ENCODE assay signal across 10 cellular contexts in the genomic region with DNA sequence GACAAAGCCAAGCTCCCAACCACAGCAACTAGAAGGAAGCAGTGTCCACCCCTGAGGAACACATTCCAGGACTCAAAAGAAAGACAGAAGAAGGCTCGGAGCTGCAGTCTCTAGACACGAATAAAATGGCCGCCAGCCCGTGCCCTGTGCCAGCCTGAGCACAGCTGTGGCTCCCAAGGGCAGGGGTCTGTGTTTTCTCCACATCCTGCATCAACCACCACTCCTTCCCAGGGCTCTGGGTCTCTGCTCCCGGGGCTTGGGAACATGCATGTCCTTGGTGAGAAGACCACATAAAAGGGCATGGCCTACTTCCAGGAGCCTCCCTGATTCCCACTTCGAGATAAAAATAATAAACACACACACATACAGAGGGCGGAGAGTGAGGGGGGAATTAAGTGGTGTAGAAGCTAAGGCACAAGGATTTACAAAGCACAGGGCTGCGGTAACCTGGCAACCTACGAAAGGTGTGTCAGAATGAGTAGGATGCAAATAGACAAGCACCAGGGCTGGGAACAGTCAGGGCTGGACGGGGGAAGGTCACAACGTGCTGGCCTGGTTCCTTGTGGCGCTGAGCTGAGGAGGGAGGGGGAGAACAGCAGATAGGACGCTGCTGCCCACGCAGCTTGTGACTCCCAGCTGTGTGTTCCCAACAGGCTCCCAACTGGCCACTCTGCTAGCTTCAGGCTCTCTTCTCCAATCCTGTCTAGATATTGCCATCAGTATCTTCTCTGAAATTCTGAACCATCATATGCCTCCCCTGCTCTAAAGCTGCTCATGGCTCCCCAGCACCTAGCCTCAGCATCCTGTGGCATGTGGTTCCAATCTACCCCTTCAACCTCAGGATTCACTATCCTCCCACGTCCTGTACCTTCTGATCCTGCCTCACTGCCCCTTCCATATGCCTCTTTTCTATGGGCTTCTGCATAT.
A peak's percentile ranks its signal among the peaks of the same experiment; 100 is the strongest.
DNase-seq lines count a peak whose midpoint lies in the region; ATAC-seq and TF ChIP-seq lines count a peak whose summit lies in the region.
"Had no signal": no experiment of that assay in that cellular context is flagged by ENCODE, and none has a peak within 500 bp of the region (broad histone marks: within the 10 kb centered on the region; RNA-seq: fewer than 3 reads in every experiment).

No MANE protein-coding gene starts in this region.

- peaks cover 25% of the 10 kb centered on the region for H3K36me3 Mint-ChIP-seq in activated CD4-positive, alpha-beta T cell treated with anti-CD3 and anti-CD28 coated beads for 36 hours (ENCODE audit: low read depth)
- H3K36me3 Mint-ChIP-seq in naive thymus-derived CD4-positive, alpha-beta T cell, result peaks cover 0 to 16% (median 0%) of the 10 kb centered on the region in 5 donors
- H3K36me3 Mint-ChIP-seq in type B pancreatic cell (no peaks in the 10 kb centered on the region), CD14-positive monocyte (peaks cover 51 to 52% of the 10 kb centered on the region in 2 donors)

- no peaks in the 10 kb centered on the region for H3K27me3 ChIP-seq in esophagus muscularis mucosa
- no peaks in the 10 kb centered on the region for H3K27me3 ChIP-seq in naive thymus-derived CD4-positive, alpha-beta T cell (ENCODE audit: control insufficient read depth in 2 of 2, insufficient read depth in 2 of 2, low read length in 2 of 2)

- H3K4me3 ChIP-seq in esophagus muscularis mucosa, result no peak overlapping the region
- H3K4me3 ChIP-seq in naive thymus-derived CD4-positive, alpha-beta T cell (ENCODE audit: low read length), result no peak overlapping the region

- POLR2A ChIA-PET in activated CD4-positive, alpha-beta T cell treated with anti-CD3 and anti-CD28 coated beads for 36 hours (lab: Charles Lee), result interaction anchor here (1.3 kb wide), 1 partner anchor 12 kb away, joined by 4 read pairs; no protein-coding TSS in a partner anchor
- POLR2A ChIA-PET in naive thymus-derived CD4-positive, alpha-beta T cell (lab: Charles Lee), result interaction anchor here (0.8 to 1.4 kb wide), 6 partner anchors 9 to 36 kb away, joined by 3 to 9 read pairs (median 4); no protein-coding TSS in a partner anchor

- ATAC-seq in activated CD4-positive, alpha-beta T cell treated with anti-CD3 and anti-CD28 coated beads for 36 hours, result peak; percentile 31
- no peak for ATAC-seq in naive thymus-derived CD4-positive, alpha-beta T cell
- ATAC-seq in GM18858 (IDR thresholded peaks at IDR 0.05; ENCODE audit: unreplicated experiment), result no peak

- no peaks in the 10 kb centered on the region for H3K9me3 Mint-ChIP-seq in activated CD4-positive, alpha-beta T cell treated with anti-CD3 and anti-CD28 coated beads for 36 hours (ENCODE audit: low read depth)
- no peaks in the 10 kb centered on the region for H3K9me3 Mint-ChIP-seq in naive thymus-derived CD4-positive, alpha-beta T cell
- H3K9me3 Mint-ChIP-seq in type B pancreatic cell (no peaks in the 10 kb centered on the region), CD14-positive monocyte (no peaks in the 10 kb centered on the region)

- peaks cover 73 to 96% (median 91%) of the 10 kb centered on the region in 4 donors for H3K4me1 ChIP-seq in esophagus muscularis mucosa
- peaks cover 9 to 67% of the 10 kb centered on the region in 2 donors for H3K4me1 ChIP-seq in naive thymus-derived CD4-positive, alpha-beta T cell (ENCODE audit: control insufficient read depth in 2 of 2, insufficient read depth in 2 of 2, low read length in 2 of 2)

- H3K4me3 Mint-ChIP-seq in activated CD4-positive, alpha-beta T cell treated with anti-CD3 and anti-CD28 coated beads for 36 hours, result no peak overlapping the region
- H3K4me3 Mint-ChIP-seq in naive thymus-derived CD4-positive, alpha-beta T cell, result peak overlapping the region in 7 of 10 donors; percentile 4 to 41 (median 20)
- no peak overlapping the region for H3K4me3 Mint-ChIP-seq in type B pancreatic cell
- no peak overlapping the region for H3K4me3 Mint-ChIP-seq in CD14-positive monocyte

- peaks cover 0 to 9% (median 3%) of the 10 kb centered on the region in 4 donors for H3K36me3 ChIP-seq in esophagus muscularis mucosa
- peaks cover 0 to 19% (median 0%) of the 10 kb centered on the region in 3 experiments for H3K36me3 ChIP-seq in naive thymus-derived CD4-positive, alpha-beta T cell (ENCODE audit: control insufficient read depth in 2 of 3, insufficient read depth in 3 of 3, low read length in 3 of 3)

- no peak for TF ChIP-seq CTCF in esophagus muscularis mucosa (IDR thresholded peaks at IDR 0.05)
- no peak for TF ChIP-seq CTCF in type B pancreatic cell (conservative IDR thresholded peaks at IDR 0.05)
- TF ChIP-seq CTCF in CD14-positive monocyte (IDR thresholded peaks at IDR 0.05), result no peak

- no peaks in the 10 kb centered on the region for H3K27me3 Mint-ChIP-seq in activated CD4-positive, alpha-beta T cell treated with anti-CD3 and anti-CD28 coated beads for 36 hours
- no peaks in the 10 kb centered on the region for H3K27me3 Mint-ChIP-seq in naive thymus-derived CD4-positive, alpha-beta T cell
- H3K27me3 Mint-ChIP-seq in type B pancreatic cell (no peaks in the 10 kb centered on the region), CD14-positive monocyte (ENCODE audit: low read depth in 3 of 3) (peaks cover 0 to under 1% (median 0%) of the 10 kb centered on the region in 3 donors)

- H3K4me1 Mint-ChIP-seq in activated CD4-positive, alpha-beta T cell treated with anti-CD3 and anti-CD28 coated beads for 36 hours, result peaks cover 67% of the 10 kb centered on the region
- H3K4me1 Mint-ChIP-seq in naive thymus-derived CD4-positive, alpha-beta T cell, result peaks cover 66 to 98% (median 93%) of the 10 kb centered on the region in 7 donors
- H3K4me1 Mint-ChIP-seq in type B pancreatic cell (ENCODE audit: unreplicated experiment), result peaks cover 11% of the 10 kb centered on the region
- H3K4me1 Mint-ChIP-seq in CD14-positive monocyte, result peaks cover 43% of the 10 kb centered on the region

- TF ChIP-seq EP300 in esophagus muscularis mucosa (IDR thresholded peaks at IDR 0.05), result no peak

- intact Hi-C loops in activated CD4-positive, alpha-beta T cell treated with anti-CD3 and anti-CD28 coated beads for 36 hours (cut with DNase I, micrococcal nuclease), result no loop called here
- intact Hi-C loops in esophagus muscularis mucosa (cut with DNase I), result no loop called here
- intact Hi-C loops in naive thymus-derived CD4-positive, alpha-beta T cell (cut with micrococcal nuclease), result no loop called here
- intact Hi-C loops in CD14-positive monocyte (cut with micrococcal nuclease), result no loop called here

- CTCF ChIA-PET in activated CD4-positive, alpha-beta T cell treated with anti-CD3 and anti-CD28 coated beads for 36 hours (lab: Charles Lee), result interaction anchor here (0.7 to 2.0 kb wide), 4 partner anchors 9 to 125 kb away, joined by 3 to 8 read pairs (median 4); no protein-coding TSS in a partner anchor
- CTCF ChIA-PET in naive thymus-derived CD4-positive, alpha-beta T cell (lab: Charles Lee), result interaction anchor here (0.7 to 1.6 kb wide), 7 partner anchors 9 to 754 kb away, joined by 3 to 6 read pairs (median 4); no protein-coding TSS in a partner anchor

- no peaks in the 10 kb centered on the region for H3K9me3 ChIP-seq in esophagus muscularis mucosa
- H3K9me3 ChIP-seq in naive thymus-derived CD4-positive, alpha-beta T cell (ENCODE audit: control insufficient read depth in 2 of 3, low read length in 3 of 3), result no peaks in the 10 kb centered on the region

- peak overlapping the region; percentile 48 for H3K27ac Mint-ChIP-seq in activated CD4-positive, alpha-beta T cell treated with anti-CD3 and anti-CD28 coated beads for 36 hours
- peak overlapping the region in 8 of 9 donors; percentile 8 to 98 (median 86) for H3K27ac Mint-ChIP-seq in naive thymus-derived CD4-positive, alpha-beta T cell
- H3K27ac Mint-ChIP-seq in type B pancreatic cell (peak overlapping the region; percentile 70), CD14-positive monocyte (peak overlapping the region in 2 of 7 donors; percentile 71 to 77)

- no peak for TF ChIP-seq POLR2A in esophagus muscularis mucosa (IDR thresholded peaks at IDR 0.05; ENCODE audit: low read depth)

- H3K27ac ChIP-seq in esophagus muscularis mucosa (replicated peaks in 1 of 4), result peak overlapping the region; percentile 60 to 99 (median 86)
- H3K27ac ChIP-seq in naive thymus-derived CD4-positive, alpha-beta T cell (ENCODE audit: low read depth, low read length), result peak overlapping the region; percentile 27

- WGBS in esophagus muscularis mucosa, result 49% methylated on average over 15 of the region's 15 CpGs

- DNase-seq in activated CD4-positive, alpha-beta T cell treated with anti-CD3 and anti-CD28 coated beads for 36 hours, result no peak
- no peak for DNase-seq in activated CD4-positive, alpha-beta T cell treated with anti-CD3 and anti-CD28 coated beads for 1 hour
- DNase-seq in esophagus muscularis mucosa (ENCODE audit: extremely low spot score), result no peak
- no peak for DNase-seq in naive thymus-derived CD4-positive, alpha-beta T cell
- DNase-seq in type B pancreatic cell (ENCODE audit: extremely low spot score, unreplicated experiment), result no peak
- DNase-seq in NCI-H82 treated with DMSO at 0.1 percent for 48 hours (lab: John Stamatoyannopoulos, UW; ENCODE audit: unreplicated experiment), result no peak
- no peak for DNase-seq in CD14-positive monocyte (ENCODE audit: low spot score)
- DNase-seq: RPMI8226; stimulated activated CD4-positive, alpha-beta T cell treated with anti-CD3 and anti-CD28 coated beads, Interleukin-2, amount 100 ng/mL, for 48 hours had no signal

Comparison
In these comparisons a context has a peak if more than half of its experiments do, and no peak if none do; other contexts are left out.
1. H3K4me3 Mint-ChIP-seq: peak in naive thymus-derived CD4-positive, alpha-beta T cell (7 of 10); none in activated CD4-positive, alpha-beta T cell treated with anti-CD3 and anti-CD28 coated beads for 36 hours (single experiment), type B pancreatic cell (single experiment) and CD14-positive monocyte (0 of 2).